22 cellular contexts compared by ENCODE assay signal in the genomic region with DNA sequence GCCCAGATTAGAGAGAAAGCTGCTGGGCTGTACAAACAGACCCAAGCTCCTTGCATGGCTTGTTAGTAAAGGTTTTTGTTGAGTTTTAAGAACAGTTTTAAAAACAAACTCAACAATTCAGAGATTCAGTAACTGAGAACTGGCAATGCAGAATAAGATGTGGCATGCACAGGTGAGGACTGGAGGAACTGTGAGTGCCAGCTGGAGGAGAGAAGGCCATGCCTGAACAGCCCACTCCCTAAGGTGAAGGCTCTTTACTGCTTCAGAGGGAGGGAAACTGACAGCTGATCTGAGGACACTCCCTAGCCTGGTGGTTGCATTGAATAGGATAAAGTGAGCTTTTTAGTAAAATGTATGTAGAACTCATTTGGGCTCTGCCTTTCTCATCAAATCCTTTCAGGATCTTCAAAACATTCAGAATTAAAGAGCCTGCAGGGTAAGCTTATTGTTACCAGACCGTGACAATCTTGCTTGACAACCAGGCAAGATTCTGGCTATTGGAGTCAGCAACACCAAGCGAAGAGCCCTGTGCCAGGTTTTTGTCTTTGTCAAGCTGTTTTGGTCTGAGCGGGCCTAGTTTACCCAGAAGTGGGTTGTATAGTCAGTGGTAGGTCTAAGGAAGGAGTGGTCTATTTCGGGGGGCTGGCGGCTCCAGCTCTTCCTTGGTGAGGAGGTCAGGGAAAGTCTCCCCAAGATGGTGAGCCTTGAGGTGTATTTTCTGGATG.
"Had no signal": no experiment of that assay in that cellular context is flagged by ENCODE, and none has a peak within 500 bp of the region (broad histone marks: within the 10 kb centered on the region; RNA-seq: fewer than 3 reads in every experiment).

No MANE protein-coding gene starts in this region.

- H3K4me1 Mint-ChIP-seq: activated CD4-positive, alpha-beta T cell treated with anti-CD3 and anti-CD28 coated beads, Interleukin-2, amount 10 ng/mL, durations not matched to agents 24 days and 14 days; activated naive CD8-positive, alpha-beta T cell treated with anti-CD3 and anti-CD28 coated beads for 36 hours; naive thymus-derived CD4-positive, alpha-beta T cell had no signal

- H3K27ac ChIP-seq: body of pancreas, colonic mucosa, psoas muscle, tibial artery had no signal

- H3K4me3 ChIP-seq: body of pancreas, colonic mucosa, psoas muscle, tibial artery had no signal

- H3K36me3 Mint-ChIP-seq: activated naive CD8-positive, alpha-beta T cell treated with anti-CD3 and anti-CD28 coated beads for 36 hours; naive thymus-derived CD4-positive, alpha-beta T cell had no signal

- H3K27me3 ChIP-seq: body of pancreas, colonic mucosa, tibial artery had no signal

- H3K9me3 ChIP-seq: body of pancreas, colonic mucosa, psoas muscle, tibial artery had no signal

- H3K9me3 Mint-ChIP-seq: activated CD4-positive, alpha-beta T cell treated with anti-CD3 and anti-CD28 coated beads, Interleukin-2, amount 10 ng/mL, durations not matched to agents 24 days and 14 days; activated naive CD8-positive, alpha-beta T cell treated with anti-CD3 and anti-CD28 coated beads for 36 hours; activated T-cell treated with anti-CD3 and anti-CD28 coated beads, Interleukin-2, amount 50 U/mL, for 72 hours had no signal

- DNase-seq: activated CD4-positive, alpha-beta T cell treated with anti-CD3 and anti-CD28 coated beads, Interleukin-2, amount 10 ng/mL, durations not matched to agents 24 days and 14 days; activated CD4-positive, CD25-positive, alpha-beta regulatory T cell; activated CD8-positive, alpha-beta memory T cell treated with anti-CD3 and anti-CD28 coated beads, Interleukin-2, amount 50 U/mL, for 48 hours; activated CD8-positive, alpha-beta T cell treated with anti-CD3 and anti-CD28 coated beads, Interleukin-2, amount 10 ng/mL, durations not matched to agents 7 days and 5 days; activated gamma-delta T cell treated with Interleukin-2 at 50 U/mL for 16 hours; activated naive CD8-positive, alpha-beta T cell treated with anti-CD3 and anti-CD28 coated beads for 36 hours; activated T-cell treated with anti-CD3 and anti-CD28 coated beads, Interleukin-2, amount 50 U/mL, for 72 hours; amygdala; body of pancreas; central memory CD4-positive, alpha-beta T cell; colonic mucosa; effector CD4-positive, alpha-beta T cell; foreskin fibroblast; hippocampal formation; mammary epithelial cell; naive thymus-derived CD4-positive, alpha-beta T cell; nucleus accumbens; psoas muscle; stimulated activated CD4-positive, alpha-beta T cell treated with anti-CD3 and anti-CD28 coated beads, Interleukin-12 subunit alpha, Interleukin-12 subunit beta, amount 100 ng/mL, for 4 hours; stimulated activated CD4-positive, alpha-beta T cell treated with anti-CD3 and anti-CD28 coated beads, Interleukin-2, amount 100 ng/mL, for 24 hours; T-helper 2 cell; tibial artery had no signal

- H3K4me1 ChIP-seq: body of pancreas, colonic mucosa had no signal

- H3K27ac Mint-ChIP-seq: activated CD4-positive, alpha-beta T cell treated with anti-CD3 and anti-CD28 coated beads, Interleukin-2, amount 10 ng/mL, durations not matched to agents 24 days and 14 days; activated CD8-positive, alpha-beta T cell treated with anti-CD3 and anti-CD28 coated beads, Interleukin-2, amount 10 ng/mL, durations not matched to agents 7 days and 5 days; activated naive CD8-positive, alpha-beta T cell treated with anti-CD3 and anti-CD28 coated beads for 36 hours; activated T-cell treated with anti-CD3 and anti-CD28 coated beads, Interleukin-2, amount 50 U/mL, for 72 hours; naive thymus-derived CD4-positive, alpha-beta T cell had no signal

- H3K36me3 ChIP-seq: colonic mucosa, tibial artery had no signal

- H3K4me3 Mint-ChIP-seq: activated CD4-positive, alpha-beta T cell treated with anti-CD3 and anti-CD28 coated beads, Interleukin-2, amount 10 ng/mL, durations not matched to agents 24 days and 14 days; activated CD8-positive, alpha-beta T cell treated with anti-CD3 and anti-CD28 coated beads, Interleukin-2, amount 10 ng/mL, durations not matched to agents 7 days and 5 days; activated naive CD8-positive, alpha-beta T cell treated with anti-CD3 and anti-CD28 coated beads for 36 hours; activated T-cell treated with anti-CD3 and anti-CD28 coated beads, Interleukin-2, amount 50 U/mL, for 72 hours; naive thymus-derived CD4-positive, alpha-beta T cell had no signal
